28 cellular contexts compared by ENCODE assay signal in genomic region chr5:130116972-130117371, GRCh38.
"Had no signal": no experiment of that assay in that cellular context is flagged by ENCODE, and none has a peak within 500 bp of the region (broad histone marks: within the 10 kb centered on the region; RNA-seq: fewer than 3 reads in every experiment).

No MANE protein-coding gene starts in this region.

- H3K4me3 ChIP-seq: adrenal gland, body of pancreas, cardiac muscle cell, colonic mucosa, gastroesophageal sphincter, hepatocyte, suprapubic skin, tibial artery had no signal

- H3K36me3 Mint-ChIP-seq: activated CD8-positive, alpha-beta memory T cell treated with anti-CD3 and anti-CD28 coated beads, Interleukin-2, amount 10 ng/mL, durations not matched to agents 7 days and 5 days; activated naive CD8-positive, alpha-beta T cell treated with anti-CD3 and anti-CD28 coated beads for 36 hours; immature natural killer cell; memory B cell; naive thymus-derived CD8-positive, alpha-beta T cell had no signal

- H2AFZ ChIP-seq: hepatocyte had no signal

- H3K9me3 ChIP-seq: adrenal gland, body of pancreas, colonic mucosa, gastroesophageal sphincter, suprapubic skin, tibial artery had no signal

- H3K27me3 ChIP-seq: adrenal gland, body of pancreas, cardiac muscle cell, colonic mucosa, gastroesophageal sphincter, hepatocyte, suprapubic skin, tibial artery had no signal

- H3K4me1 Mint-ChIP-seq: activated B cell treated with CpG ODN at 0.5 μM for 24 hours; activated CD8-positive, alpha-beta memory T cell treated with anti-CD3 and anti-CD28 coated beads, Interleukin-2, amount 10 ng/mL, durations not matched to agents 7 days and 5 days; activated naive CD8-positive, alpha-beta T cell treated with anti-CD3 and anti-CD28 coated beads for 36 hours; immature natural killer cell; memory B cell; naive thymus-derived CD8-positive, alpha-beta T cell; T-helper 17 cell had no signal

- H3K36me3 ChIP-seq: adrenal gland, cardiac muscle cell, colonic mucosa, gastroesophageal sphincter, suprapubic skin, tibial artery had no signal

- H3K4me2 ChIP-seq: hepatocyte had no signal

- H3K27ac ChIP-seq: adrenal gland, body of pancreas, cardiac muscle cell, colonic mucosa, gastroesophageal sphincter, hepatocyte, suprapubic skin, tibial artery had no signal

- H3K4me3 Mint-ChIP-seq: activated B cell treated with CpG ODN at 0.5 μM for 24 hours; activated CD8-positive, alpha-beta memory T cell treated with anti-CD3 and anti-CD28 coated beads, Interleukin-2, amount 10 ng/mL, durations not matched to agents 7 days and 5 days; activated CD8-positive, alpha-beta T cell treated with anti-CD3 and anti-CD28 coated beads, Interleukin-2, amount 10 ng/mL, durations not matched to agents 7 days and 5 days; activated naive CD8-positive, alpha-beta T cell treated with anti-CD3 and anti-CD28 coated beads for 36 hours; activated T-cell treated with anti-CD3 and anti-CD28 coated beads, Interleukin-2, amount 50 U/mL, for 72 hours; immature natural killer cell; memory B cell; naive thymus-derived CD8-positive, alpha-beta T cell; T-helper 17 cell had no signal

- H3K27ac Mint-ChIP-seq: activated B cell treated with CpG ODN at 0.5 μM for 24 hours; activated CD8-positive, alpha-beta memory T cell treated with anti-CD3 and anti-CD28 coated beads, Interleukin-2, amount 10 ng/mL, durations not matched to agents 7 days and 5 days; activated CD8-positive, alpha-beta T cell treated with anti-CD3 and anti-CD28 coated beads, Interleukin-2, amount 10 ng/mL, durations not matched to agents 7 days and 5 days; activated naive CD8-positive, alpha-beta T cell treated with anti-CD3 and anti-CD28 coated beads for 36 hours; activated T-cell treated with anti-CD3 and anti-CD28 coated beads, Interleukin-2, amount 50 U/mL, for 72 hours; immature natural killer cell; memory B cell; naive thymus-derived CD8-positive, alpha-beta T cell; T-helper 17 cell had no signal

- H3K27me3 Mint-ChIP-seq: activated B cell treated with CpG ODN at 0.5 μM for 24 hours had no signal

- H3K9me3 Mint-ChIP-seq: activated B cell treated with CpG ODN at 0.5 μM for 24 hours; activated naive CD8-positive, alpha-beta T cell treated with anti-CD3 and anti-CD28 coated beads for 36 hours; activated T-cell treated with anti-CD3 and anti-CD28 coated beads, Interleukin-2, amount 50 U/mL, for 72 hours; immature natural killer cell; memory B cell; naive thymus-derived CD8-positive, alpha-beta T cell had no signal

- H3K4me1 ChIP-seq: adrenal gland, body of pancreas, colonic mucosa, gastroesophageal sphincter had no signal

- DNase-seq: activated B cell treated with CpG ODN at 0.5 μM for 24 hours; activated CD4-positive, alpha-beta T cell treated with anti-CD3 and anti-CD28 coated beads, Interleukin-2, amount 50 U/mL, for 1 hour; activated CD8-positive, alpha-beta memory T cell treated with anti-CD3 and anti-CD28 coated beads, Interleukin-2, amount 10 ng/mL, durations not matched to agents 7 days and 5 days; activated CD8-positive, alpha-beta T cell treated with anti-CD3 and anti-CD28 coated beads, Interleukin-2, amount 10 ng/mL, durations not matched to agents 7 days and 5 days; activated naive CD4-positive, alpha-beta T cell; activated naive CD8-positive, alpha-beta T cell treated with anti-CD3 and anti-CD28 coated beads for 36 hours; activated T-cell treated with anti-CD3 and anti-CD28 coated beads for 4 hours; activated T-cell treated with anti-CD3 and anti-CD28 coated beads, Interleukin-2, amount 50 U/mL, for 72 hours; aorta; body of pancreas; cerebellar nuclear complex; colonic mucosa; effector CD8-positive, alpha-beta T cell; erythroblast; immature natural killer cell; naive thymus-derived CD8-positive, alpha-beta T cell; stimulated activated CD4-positive, alpha-beta T cell treated with anti-CD3 and anti-CD28 coated beads, Interleukin-15, amount 100 ng/mL, for 24 hours; stimulated activated CD4-positive, alpha-beta T cell treated with anti-CD3 and anti-CD28 coated beads, Interleukin-2, amount 100 ng/mL, for 24 hours; stimulated activated naive CD4-positive, alpha-beta T cell; T-helper 17 cell; T1000 had no signal
